ENCODE assay signal across 1 cellular context in the genomic region with DNA sequence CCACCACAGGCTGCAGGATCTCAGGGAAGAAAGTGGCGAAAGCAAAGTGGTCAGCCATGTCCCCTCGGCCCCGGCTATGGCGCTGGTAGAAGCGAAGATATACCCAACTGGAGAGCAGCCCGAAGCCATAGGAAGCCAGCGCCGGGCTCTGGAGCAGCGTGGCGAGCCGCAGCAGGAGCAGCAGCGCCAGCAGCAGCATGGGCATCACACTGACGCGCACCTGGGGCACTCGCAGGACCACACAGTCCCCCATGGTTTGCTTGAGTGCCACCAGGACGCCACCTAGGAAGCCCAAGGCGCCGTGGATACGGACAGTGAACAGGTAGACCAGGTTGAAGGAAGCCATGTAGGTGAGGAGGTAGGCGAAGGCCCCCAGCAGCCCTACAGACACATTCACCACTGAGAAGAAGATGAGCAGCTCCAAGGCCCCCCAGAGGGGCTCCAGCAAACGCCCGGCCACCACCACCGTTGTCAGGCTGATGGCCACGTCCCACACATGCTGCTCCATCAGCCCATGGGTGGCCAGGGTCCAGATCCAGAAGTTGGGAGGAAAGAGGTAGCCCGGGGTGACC.
TF ChIP-seq lines count a peak whose summit lies in the region.

No MANE protein-coding gene starts in this region.

TF ChIP-seq in liver, 16 proteins besides CTCF, POLR2A, EP300 and RAD21 (continued from another document):
- TF ChIP-seq, protein P1, sequence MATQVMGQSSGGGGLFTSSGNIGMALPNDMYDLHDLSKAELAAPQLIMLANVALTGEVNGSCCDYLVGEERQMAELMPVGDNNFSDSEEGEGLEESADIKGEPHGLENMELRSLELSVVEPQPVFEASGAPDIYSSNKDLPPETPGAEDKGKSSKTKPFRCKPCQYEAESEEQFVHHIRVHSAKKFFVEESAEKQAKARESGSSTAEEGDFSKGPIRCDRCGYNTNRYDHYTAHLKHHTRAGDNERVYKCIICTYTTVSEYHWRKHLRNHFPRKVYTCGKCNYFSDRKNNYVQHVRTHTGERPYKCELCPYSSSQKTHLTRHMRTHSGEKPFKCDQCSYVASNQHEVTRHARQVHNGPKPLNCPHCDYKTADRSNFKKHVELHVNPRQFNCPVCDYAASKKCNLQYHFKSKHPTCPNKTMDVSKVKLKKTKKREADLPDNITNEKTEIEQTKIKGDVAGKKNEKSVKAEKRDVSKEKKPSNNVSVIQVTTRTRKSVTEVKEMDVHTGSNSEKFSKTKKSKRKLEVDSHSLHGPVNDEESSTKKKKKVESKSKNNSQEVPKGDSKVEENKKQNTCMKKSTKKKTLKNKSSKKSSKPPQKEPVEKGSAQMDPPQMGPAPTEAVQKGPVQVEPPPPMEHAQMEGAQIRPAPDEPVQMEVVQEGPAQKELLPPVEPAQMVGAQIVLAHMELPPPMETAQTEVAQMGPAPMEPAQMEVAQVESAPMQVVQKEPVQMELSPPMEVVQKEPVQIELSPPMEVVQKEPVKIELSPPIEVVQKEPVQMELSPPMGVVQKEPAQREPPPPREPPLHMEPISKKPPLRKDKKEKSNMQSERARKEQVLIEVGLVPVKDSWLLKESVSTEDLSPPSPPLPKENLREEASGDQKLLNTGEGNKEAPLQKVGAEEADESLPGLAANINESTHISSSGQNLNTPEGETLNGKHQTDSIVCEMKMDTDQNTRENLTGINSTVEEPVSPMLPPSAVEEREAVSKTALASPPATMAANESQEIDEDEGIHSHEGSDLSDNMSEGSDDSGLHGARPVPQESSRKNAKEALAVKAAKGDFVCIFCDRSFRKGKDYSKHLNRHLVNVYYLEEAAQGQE (IDR thresholded peaks at IDR 0.05): no peak
